Comparison of ENCODE assay signal across 16 cellular contexts in genomic region chr17:51888823-51889222, GRCh38.
DNase-seq lines count a peak whose midpoint lies in the region; ATAC-seq and TF ChIP-seq lines count a peak whose summit lies in the region.
"Had no signal": no experiment of that assay in that cellular context is flagged by ENCODE, and none has a peak within 500 bp of the region (broad histone marks: within the 10 kb centered on the region; RNA-seq: fewer than 3 reads in every experiment).

No MANE protein-coding gene starts in this region.

- no peak for ATAC-seq in GM19324 (IDR thresholded peaks at IDR 0.05; ENCODE audit: low FRiP score, unreplicated experiment)
- ATAC-seq: GM12878, GM23338, HCT116 had no signal

- DNase-seq in NCI-H446 treated with DMSO at 0.1 percent for 48 hours (lab: John Stamatoyannopoulos, UW): peak; percentile 39
- DNase-seq in cerebellum (ENCODE audit: low spot score): peak; percentile 47
- DNase-seq in DMS79 treated with DMSO at 0.1 percent for 48 hours (lab: John Stamatoyannopoulos, UW): no peak
- DNase-seq in NCI-H2029 (lab: John Stamatoyannopoulos, UW): no peak
- DNase-seq: Calu3; CD4-positive, alpha-beta memory T cell; COR-L47; DMS53; DND-41; GDM1; H9 had no signal

- H3K4me1 Mint-ChIP-seq in nephron: peaks cover 28% of the 10 kb centered on the region
- H3K4me1 Mint-ChIP-seq: CD4-positive, alpha-beta memory T cell; GM23338; H9 had no signal

- H3K27me3 Mint-ChIP-seq in nephron (ENCODE audit: low read depth): peaks cover 4% of the 10 kb centered on the region

- no peaks in the 10 kb centered on the region for H3K36me3 Mint-ChIP-seq in nephron (ENCODE audit: low read depth)
- H3K36me3 Mint-ChIP-seq: CD4-positive, alpha-beta memory T cell had no signal

- peaks cover under 1% of the 10 kb centered on the region for H3K9me3 Mint-ChIP-seq in nephron
- H3K9me3 Mint-ChIP-seq: H9 had no signal

- no peak for TF ChIP-seq CTCF in nephron (IDR thresholded peaks at IDR 0.05; ENCODE audit: unreplicated experiment in 3 of 3)

- H3K4me3 Mint-ChIP-seq in nephron: no peak overlapping the region
- H3K4me3 Mint-ChIP-seq: CD4-positive, alpha-beta memory T cell; GM23338; H9 had no signal

- peak overlapping the region; percentile 40 to 76 (median 54) for H3K27ac Mint-ChIP-seq in nephron
- H3K27ac Mint-ChIP-seq: CD4-positive, alpha-beta memory T cell; GM23338; H9 had no signal

Comparison
In these comparisons a context has a peak if more than half of its experiments do, and no peak if none do; other contexts are left out.
1. DNase-seq: peak in NCI-H446 treated with DMSO at 0.1 percent for 48 hours (single experiment) and cerebellum (single experiment); none in DMS79 treated with DMSO at 0.1 percent for 48 hours (single experiment) and NCI-H2029 (single experiment).